Comparison of ENCODE assay signal across 17 cellular contexts in genomic region chr15:89444241-89444797, GRCh38. TPM values are rescaled to one million over a fixed set of nuclear protein-coding genes. Genes with fewer than 3 reads are reported as not detected.
DNase-seq lines count a peak whose midpoint lies in the region; ATAC-seq and TF ChIP-seq lines count a peak whose summit lies in the region.
"Had no signal": no experiment of that assay in that cellular context is flagged by ENCODE, and none has a peak within 500 bp of the region (broad histone marks: within the 10 kb centered on the region; RNA-seq: fewer than 3 reads in every experiment).

No MANE protein-coding gene starts in this region.

- H3K4me1 ChIP-seq in BLaER1 (peaks cover 51% of the 10 kb centered on the region), thyroid gland (no peaks in the 10 kb centered on the region), ascending aorta (no peaks in the 10 kb centered on the region)

- CTCF ChIA-PET in WTC11 (lab: Charles Lee) = interaction anchor here (1.0 to 10.3 kb wide), 18 partner anchors 10 to 238 kb away, joined by 3 to 142 read pairs (median 32); partner anchors contain the start of gene RHCG

- H3K4me3 ChIP-seq in BLaER1 (no peak overlapping the region), H7 (ENCODE audit: insufficient read depth, low read depth, low read length) (no peak overlapping the region), WERI-Rb-1 (ENCODE audit: low read depth, low read length) (no peak overlapping the region; the same call in 1 of the 2 replicates), thyroid gland (replicated peaks in 1 of 3) (no peak overlapping the region), ascending aorta (no peak overlapping the region)

- H3K4me2 ChIP-seq in BLaER1 = peak overlapping the region; percentile 87

- POLR2A ChIA-PET in WTC11 (lab: Charles Lee) = interaction anchor here (1.0 kb wide), 1 partner anchor 26 kb away, joined by 3 read pairs; no protein-coding TSS in a partner anchor

- H4K20me1 ChIP-seq in BLaER1 = no peaks in the 10 kb centered on the region

- H3K27ac Mint-ChIP-seq in nephron progenitor cell (no peak overlapping the region), WTC11 (no peak overlapping the region)
- H3K27ac Mint-ChIP-seq: CD4-positive, alpha-beta T cell; H9 had no signal

- WGBS in thyroid gland, 2 donors = 28% methylated on average over 3 of the region's 3 CpGs; no CpG with 5 or more reads in 1 of the 2 donors

- H3K9me3 ChIP-seq in BLaER1 (no peaks in the 10 kb centered on the region), WERI-Rb-1 (ENCODE audit: severe bottlenecking) (no peaks in the 10 kb centered on the region), thyroid gland (no peaks in the 10 kb centered on the region), ascending aorta (no peaks in the 10 kb centered on the region)

- intact Hi-C loops in thyroid gland (cut with DNase I) = no loop called here
- intact Hi-C loops in ascending aorta (cut with DNase I) = no loop called here

- peak overlapping the region; percentile 7 for H3K9ac ChIP-seq in BLaER1

- H3K36me3 Mint-ChIP-seq in nephron progenitor cell (ENCODE audit: low read depth) = no peaks in the 10 kb centered on the region
- no peaks in the 10 kb centered on the region for H3K36me3 Mint-ChIP-seq in WTC11

- H3K4me3 Mint-ChIP-seq in nephron progenitor cell (no peak overlapping the region), WTC11 (no peak overlapping the region)
- H3K4me3 Mint-ChIP-seq: CD4-positive, alpha-beta T cell had no signal

- H3K27ac ChIP-seq in BLaER1 = 0 out of 2 replicates have a peak overlapping the region, but pooled peaks have one; percentile 45
- H3K27ac ChIP-seq in WERI-Rb-1 = peak overlapping the region; percentile 76
- no peak overlapping the region for H3K27ac ChIP-seq in thyroid gland
- no peak overlapping the region for H3K27ac ChIP-seq in ascending aorta

- peak; percentile 66 for DNase-seq in H7
- DNase-seq in WERI-Rb-1 = no peak
- peak; percentile 30 for DNase-seq in nephron progenitor cell
- DNase-seq in WTC11 (ENCODE audit: low spot score) = no peak
- no peak for DNase-seq in thyroid gland
- DNase-seq in MV-4-11 (lab: John Stamatoyannopoulos, UW) = no peak
- no peak for DNase-seq in ascending aorta (ENCODE audit: low spot score in 2 of 2)
- DNase-seq: 8988T; AML-193; C1 segment of cervical spinal cord; Calu3; CD4-positive, alpha-beta T cell; H9 had no signal

- no peaks in the 10 kb centered on the region for H3K9me3 Mint-ChIP-seq in nephron progenitor cell
- H3K9me3 Mint-ChIP-seq in WTC11 = no peaks in the 10 kb centered on the region
- H3K9me3 Mint-ChIP-seq: CD4-positive, alpha-beta T cell; H9 had no signal

- no peaks in the 10 kb centered on the region for H3K36me3 ChIP-seq in BLaER1
- no peaks in the 10 kb centered on the region for H3K36me3 ChIP-seq in H7 (replicated peaks; ENCODE audit: control insufficient read depth, insufficient read depth, low read length)
- H3K36me3 ChIP-seq in WERI-Rb-1 = no peaks in the 10 kb centered on the region
- H3K36me3 ChIP-seq in thyroid gland = no peaks in the 10 kb centered on the region
- H3K36me3 ChIP-seq in ascending aorta = no peaks in the 10 kb centered on the region

- H3K27me3 Mint-ChIP-seq in nephron progenitor cell (ENCODE audit: low read depth, poor library complexity) (peaks cover 41% of the 10 kb centered on the region), WTC11 (ENCODE audit: low read depth) (peaks cover 18% of the 10 kb centered on the region)

- TF ChIP-seq CTCF in WERI-Rb-1 (IDR thresholded peaks at IDR 0.05; ENCODE audit: low read depth, low read length) (no peak), nephron progenitor cell (IDR thresholded peaks at IDR 0.05) (no peak), WTC11 (IDR thresholded peaks at IDR 0.05) (no peak), thyroid gland (IDR thresholded peaks at IDR 0.05) (no peak), ascending aorta (IDR thresholded peaks at IDR 0.05) (no peak)

- TF ChIP-seq POLR2A in thyroid gland (IDR thresholded peaks at IDR 0.05) = no peak

- no peak; the same call in 1 of the 2 replicates for ATAC-seq in WTC11
- ATAC-seq: HepG2 had no signal

- H3K4me1 Mint-ChIP-seq in nephron progenitor cell (peaks cover 50% of the 10 kb centered on the region), WTC11 (peaks cover 32% of the 10 kb centered on the region)

- no peaks in the 10 kb centered on the region for H3K27me3 ChIP-seq in BLaER1
- no peaks in the 10 kb centered on the region; the same call in none of the 2 replicates for H3K27me3 ChIP-seq in H7 (ENCODE audit: control insufficient read depth, insufficient read depth, low read length)
- H3K27me3 ChIP-seq in WERI-Rb-1 (ENCODE audit: insufficient read depth, low read depth, severe bottlenecking) = no peaks in the 10 kb centered on the region
- no peaks in the 10 kb centered on the region for H3K27me3 ChIP-seq in thyroid gland
- H3K27me3 ChIP-seq in ascending aorta = no peaks in the 10 kb centered on the region

TF ChIP-seq in WTC11, 78 proteins besides CTCF, POLR2A, EP300 and RAD21 (continues in another document):
- TF ChIP-seq CBFB (CRISPR knock-in tag; IDR thresholded peaks at IDR 0.05; ENCODE audit: low read depth) (no peak), ZMAT4 (CRISPR knock-in tag; IDR thresholded peaks at IDR 0.05) (no peak), ZNF219 (CRISPR knock-in tag; IDR thresholded peaks at IDR 0.05; ENCODE audit: borderline replicate concordance) (no peak), ZNF671 (CRISPR knock-in tag; IDR thresholded peaks at IDR 0.05) (no peak), ETV6 (CRISPR knock-in tag; IDR thresholded peaks at IDR 0.05) (no peak), USF2 (CRISPR knock-in tag; IDR thresholded peaks at IDR 0.05) (no peak), ZNF121 (CRISPR knock-in tag; IDR thresholded peaks at IDR 0.05) (no peak), OVOL2 (CRISPR knock-in tag; IDR thresholded peaks at IDR 0.05; ENCODE audit: borderline replicate concordance) (no peak), ZNF423 (CRISPR knock-in tag; IDR thresholded peaks at IDR 0.05) (no peak), NFYB (CRISPR knock-in tag; conservative IDR thresholded peaks at IDR 0.05; ENCODE audit: low read depth) (no peak), TCF7 (CRISPR knock-in tag; IDR thresholded peaks at IDR 0.05; ENCODE audit: low read depth) (no peak), ATF2 (CRISPR knock-in tag; IDR thresholded peaks at IDR 0.05; ENCODE audit: borderline replicate concordance, low read depth) (no peak)
- TF ChIP-seq, protein P1, sequence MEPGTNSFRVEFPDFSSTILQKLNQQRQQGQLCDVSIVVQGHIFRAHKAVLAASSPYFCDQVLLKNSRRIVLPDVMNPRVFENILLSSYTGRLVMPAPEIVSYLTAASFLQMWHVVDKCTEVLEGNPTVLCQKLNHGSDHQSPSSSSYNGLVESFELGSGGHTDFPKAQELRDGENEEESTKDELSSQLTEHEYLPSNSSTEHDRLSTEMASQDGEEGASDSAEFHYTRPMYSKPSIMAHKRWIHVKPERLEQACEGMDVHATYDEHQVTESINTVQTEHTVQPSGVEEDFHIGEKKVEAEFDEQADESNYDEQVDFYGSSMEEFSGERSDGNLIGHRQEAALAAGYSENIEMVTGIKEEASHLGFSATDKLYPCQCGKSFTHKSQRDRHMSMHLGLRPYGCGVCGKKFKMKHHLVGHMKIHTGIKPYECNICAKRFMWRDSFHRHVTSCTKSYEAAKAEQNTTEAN (CRISPR knock-in tag; IDR thresholded peaks at IDR 0.05) = no peak
- TF ChIP-seq, protein P2, sequence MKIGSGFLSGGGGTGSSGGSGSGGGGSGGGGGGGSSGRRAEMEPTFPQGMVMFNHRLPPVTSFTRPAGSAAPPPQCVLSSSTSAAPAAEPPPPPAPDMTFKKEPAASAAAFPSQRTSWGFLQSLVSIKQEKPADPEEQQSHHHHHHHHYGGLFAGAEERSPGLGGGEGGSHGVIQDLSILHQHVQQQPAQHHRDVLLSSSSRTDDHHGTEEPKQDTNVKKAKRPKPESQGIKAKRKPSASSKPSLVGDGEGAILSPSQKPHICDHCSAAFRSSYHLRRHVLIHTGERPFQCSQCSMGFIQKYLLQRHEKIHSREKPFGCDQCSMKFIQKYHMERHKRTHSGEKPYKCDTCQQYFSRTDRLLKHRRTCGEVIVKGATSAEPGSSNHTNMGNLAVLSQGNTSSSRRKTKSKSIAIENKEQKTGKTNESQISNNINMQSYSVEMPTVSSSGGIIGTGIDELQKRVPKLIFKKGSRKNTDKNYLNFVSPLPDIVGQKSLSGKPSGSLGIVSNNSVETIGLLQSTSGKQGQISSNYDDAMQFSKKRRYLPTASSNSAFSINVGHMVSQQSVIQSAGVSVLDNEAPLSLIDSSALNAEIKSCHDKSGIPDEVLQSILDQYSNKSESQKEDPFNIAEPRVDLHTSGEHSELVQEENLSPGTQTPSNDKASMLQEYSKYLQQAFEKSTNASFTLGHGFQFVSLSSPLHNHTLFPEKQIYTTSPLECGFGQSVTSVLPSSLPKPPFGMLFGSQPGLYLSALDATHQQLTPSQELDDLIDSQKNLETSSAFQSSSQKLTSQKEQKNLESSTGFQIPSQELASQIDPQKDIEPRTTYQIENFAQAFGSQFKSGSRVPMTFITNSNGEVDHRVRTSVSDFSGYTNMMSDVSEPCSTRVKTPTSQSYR (CRISPR knock-in tag; IDR thresholded peaks at IDR 0.05) = no peak

RNA-seq across cellular contexts. Expression of gene RHCG, which starts 52.1 kb away (rescaled TPM):
- total RNA-seq in H7 (2014; rRNA removed; shearing (Covaris generic)) = 0.67 TPM in 1 of 2 replicates, not detected in the other
- total RNA-seq in WTC11 (2021) = 0.23 to 0.37 TPM (median 0.31 TPM) in 3 replicates
- not detected for total RNA-seq in thyroid gland
- 0.43 TPM for total RNA-seq in ascending aorta
- total RNA-seq: CD4-positive, alpha-beta T cell; Daoy; G401; HepG2 had no signal

Comparison
In these comparisons a context has a peak if more than half of its experiments do, and no peak if none do; other contexts are left out.
1. H3K27ac ChIP-seq: peak in BLaER1 (single experiment) and WERI-Rb-1 (single experiment); none in thyroid gland (0 of 3) and ascending aorta (0 of 2).
2. DNase-seq: peak in H7 (single experiment) and nephron progenitor cell (single experiment); none in WERI-Rb-1 (single experiment), WTC11 (single experiment), thyroid gland (0 of 2), MV-4-11 (single experiment) and ascending aorta (0 of 2).